Comparison of ENCODE assay signal across 27 cellular contexts in the genomic region with DNA sequence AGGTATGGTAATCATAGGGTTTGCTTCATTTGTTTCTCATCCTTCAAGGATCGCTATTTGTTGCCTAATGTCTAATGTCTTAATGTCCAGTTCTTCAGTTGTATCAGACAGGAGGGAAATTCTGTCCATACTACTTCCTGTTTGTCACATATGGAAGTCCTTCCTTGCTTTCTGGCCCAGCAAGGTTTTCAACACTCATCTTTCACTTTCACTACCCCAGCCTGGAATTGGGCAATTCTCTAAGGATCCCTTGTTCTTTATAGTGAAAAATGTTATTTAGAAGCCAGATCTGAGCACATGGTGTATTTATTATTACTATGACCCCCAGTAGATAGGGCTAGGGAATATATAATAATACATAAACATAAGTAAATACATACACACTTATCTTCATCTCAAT. TPM values are rescaled to one million over a fixed set of nuclear protein-coding genes. Genes with fewer than 3 reads are reported as not detected.
DNase-seq lines count a peak whose midpoint lies in the region; ATAC-seq, FAIRE-seq and TF ChIP-seq lines count a peak whose summit lies in the region.
"Had no signal": no experiment of that assay in that cellular context is flagged by ENCODE, and none has a peak within 500 bp of the region (broad histone marks: within the 10 kb centered on the region; RNA-seq: fewer than 3 reads in every experiment).

No MANE protein-coding gene starts in this region.

- no peaks in the 10 kb centered on the region for H3K27me3 ChIP-seq in K562 (ENCODE audit: control insufficient read depth in 2 of 2, insufficient read depth in 2 of 2, low read length in 2 of 2)
- H3K27me3 ChIP-seq in lower lobe of right lung (ENCODE audit: low read depth), result no peaks in the 10 kb centered on the region
- no peaks in the 10 kb centered on the region for H3K27me3 ChIP-seq in neural progenitor cell
- H3K27me3 ChIP-seq in dorsolateral prefrontal cortex, result no peaks in the 10 kb centered on the region
- H3K27me3 ChIP-seq: adrenal gland, cardiac muscle cell, SJCRH30 had no signal

- H3K27me3 Mint-ChIP-seq in neural progenitor cell (ENCODE audit: insufficient read depth, low read depth), result no peaks in the 10 kb centered on the region
- H3K27me3 Mint-ChIP-seq: activated CD8-positive, alpha-beta memory T cell treated with anti-CD3 and anti-CD28 coated beads, Interleukin-2, amount 10 ng/mL, durations not matched to agents 7 days and 5 days; stimulated activated naive CD8-positive, alpha-beta T cell treated with anti-CD3 and anti-CD28 coated beads, Interleukin-15, amount 100 ng/mL, for 72 hours had no signal

- POLR2A ChIA-PET in K562 (lab: Yijun Ruan, JAX), result interaction anchor here (0.5 kb wide), 1 partner anchor 185 kb away, joined by 4 read pairs; no protein-coding TSS in a partner anchor

- no peak for TF ChIP-seq RAD21 in K562 (CRISPR knock-in tag; conservative IDR thresholded peaks at IDR 0.05 in 1 of 2, IDR thresholded peaks at IDR 0.05 in 1 of 2)

- H4K20me1 ChIP-seq in K562 (replicated peaks; ENCODE audit: control insufficient read depth, insufficient read depth, low read length) (no peaks in the 10 kb centered on the region), neural progenitor cell (ENCODE audit: low read depth) (no peaks in the 10 kb centered on the region)

- DNase-seq in AG10803 (ENCODE audit: low read depth), result peak; percentile 8
- no peak for DNase-seq in GM12891 (ENCODE audit: insufficient read length, low spot score)
- DNase-seq in K562 (ENCODE audit: extremely low read depth in 1 of 4, low spot score in 3 of 4), result no peak
- DNase-seq in lower lobe of right lung, result no peak
- no peak for DNase-seq in neural progenitor cell (ENCODE audit: low spot score)
- DNase-seq in Ammon's horn (ENCODE audit: low spot score), result no peak
- no peak for DNase-seq in dorsolateral prefrontal cortex
- DNase-seq: activated CD4-positive, alpha-beta T cell treated with anti-CD3 and anti-CD28 coated beads for 48 hours; activated CD8-positive, alpha-beta memory T cell treated with anti-CD3 and anti-CD28 coated beads, Interleukin-2, amount 10 ng/mL, durations not matched to agents 7 days and 5 days; activated effector memory CD4-positive, alpha-beta T cell treated with Interleukin-2 at 50 U/mL for 16 hours; adrenal gland; COR-L47; Karpas-422; kidney glomerular epithelial cell; natural killer cell; NCI-H1417; NCI-H2107; NCI-H524 treated with DMSO at 0.1 percent for 48 hours; SJCRH30; stimulated activated CD4-positive, alpha-beta T cell treated with anti-CD3 and anti-CD28 coated beads, Interleukin-4, amount 100 ng/mL, for 24 hours; stimulated activated naive CD8-positive, alpha-beta T cell treated with anti-CD3 and anti-CD28 coated beads, Interleukin-15, amount 100 ng/mL, for 72 hours; T-helper 1 cell; trophoblast cell had no signal

- FAIRE-seq in GM12891 (lab: Jason Lieb, UNC), result peak; percentile 20
- no peak for FAIRE-seq in K562 (lab: Jason Lieb, UNC)
- FAIRE-seq: HTR-8/SVneo had no signal

- H3K79me2 ChIP-seq in K562 (ENCODE audit: control insufficient read depth, insufficient read depth, low read length) (no peaks in the 10 kb centered on the region), neural progenitor cell (ENCODE audit: low read depth) (no peaks in the 10 kb centered on the region)

- no peak for TF ChIP-seq EP300 in K562 (IDR thresholded peaks at IDR 0.05; ENCODE audit: low read length)

- intact Hi-C loops in K562 (cut with micrococcal nuclease), result no loop called here
- intact Hi-C loops in lower lobe of right lung (cut with DNase I), result no loop called here
- intact Hi-C loops in dorsolateral prefrontal cortex (cut with DNase I), result no loop called here

- H3K9ac ChIP-seq in K562 (ENCODE audit: insufficient read depth in 1 of 2, low read depth in 2 of 2, low read length in 2 of 2) (no peak overlapping the region), neural progenitor cell (no peak overlapping the region)

- H3K36me3 ChIP-seq in K562 (ENCODE audit: control insufficient read depth, insufficient read depth, low read length) (peaks cover 21% of the 10 kb centered on the region), lower lobe of right lung (peaks cover 15% of the 10 kb centered on the region), neural progenitor cell (peaks cover 5% of the 10 kb centered on the region)
- H3K36me3 ChIP-seq: SJCRH30 had no signal

- no peak overlapping the region for H3K27ac Mint-ChIP-seq in neural progenitor cell
- H3K27ac Mint-ChIP-seq: activated CD8-positive, alpha-beta memory T cell treated with anti-CD3 and anti-CD28 coated beads, Interleukin-2, amount 10 ng/mL, durations not matched to agents 7 days and 5 days; natural killer cell had no signal

- H3K4me1 Mint-ChIP-seq in neural progenitor cell, result no peaks in the 10 kb centered on the region
- H3K4me1 Mint-ChIP-seq: natural killer cell; stimulated activated naive CD8-positive, alpha-beta T cell treated with anti-CD3 and anti-CD28 coated beads, Interleukin-15, amount 100 ng/mL, for 72 hours had no signal

- H3K9me3 Mint-ChIP-seq in neural progenitor cell, result no peaks in the 10 kb centered on the region
- H3K9me3 Mint-ChIP-seq: natural killer cell; stimulated activated naive CD8-positive, alpha-beta T cell treated with anti-CD3 and anti-CD28 coated beads, Interleukin-15, amount 100 ng/mL, for 72 hours had no signal

- BruUV-seq in K562 (replicated peaks; lab: Mats Ljungman, UMichigan), result no TSS peak

- no peaks in the 10 kb centered on the region for H3F3A ChIP-seq in neural progenitor cell (ENCODE audit: low read depth)

- H3K9me1 ChIP-seq in K562 (ENCODE audit: control insufficient read depth, insufficient read depth, low read length), result no peaks in the 10 kb centered on the region

- H2AFZ ChIP-seq in K562 (ENCODE audit: low read depth, low read length) (no peak overlapping the region), neural progenitor cell (replicated peaks) (no peak overlapping the region)

- no peak for TF ChIP-seq POLR2A in GM12891 (IDR thresholded peaks at IDR 0.05; ENCODE audit: low read depth, low read length)
- no peak for TF ChIP-seq POLR2A in K562 (conservative IDR thresholded peaks at IDR 0.05)

- CTCF ChIA-PET in K562 (lab: Yijun Ruan, JAX; ENCODE audit: low intra/inter-chr PET ratio), result no interaction called here

- no peak overlapping the region for H3K27ac ChIP-seq in K562 (ENCODE audit: extremely low read depth, low read depth, low read length)
- no peak overlapping the region for H3K27ac ChIP-seq in lower lobe of right lung
- H3K27ac ChIP-seq in neural progenitor cell, result no peak overlapping the region
- no peak overlapping the region for H3K27ac ChIP-seq in dorsolateral prefrontal cortex
- H3K27ac ChIP-seq: adrenal gland, cardiac muscle cell, SJCRH30 had no signal

- TF ChIP-seq CTCF in AG10803 (conservative IDR thresholded peaks at IDR 0.05; ENCODE audit: low read length) (no peak), K562 (IDR thresholded peaks at IDR 0.05 in 2 of 3, conservative IDR thresholded peaks at IDR 0.05 in 1 of 3; ENCODE audit: insufficient read depth in 2 of 3, low read depth in 1 of 3, low read length in 3 of 3) (no peak), lower lobe of right lung (IDR thresholded peaks at IDR 0.05) (no peak), neural progenitor cell (IDR thresholded peaks at IDR 0.05) (no peak), dorsolateral prefrontal cortex (IDR thresholded peaks at IDR 0.05 in 54 of 56, conservative IDR thresholded peaks at IDR 0.05 in 2 of 56; ENCODE audit: low read depth in 1 of 56, partially characterized antibody in 56 of 56) (no peak)

- 42% methylated on average over 1 of the region's 1 CpG for WGBS in K562 (ENCODE audit: insufficient coverage, low coverage, missing lambda C conversion rate)

- H3K4me3 Mint-ChIP-seq in neural progenitor cell, result no peak overlapping the region
- H3K4me3 Mint-ChIP-seq: activated CD8-positive, alpha-beta memory T cell treated with anti-CD3 and anti-CD28 coated beads, Interleukin-2, amount 10 ng/mL, durations not matched to agents 7 days and 5 days; natural killer cell; stimulated activated naive CD8-positive, alpha-beta T cell treated with anti-CD3 and anti-CD28 coated beads, Interleukin-15, amount 100 ng/mL, for 72 hours had no signal

- in situ Hi-C loops in K562 (cut with MboI), result no loop called here

- no peaks in the 10 kb centered on the region for H3K36me3 Mint-ChIP-seq in neural progenitor cell

- H3K4me3 ChIP-seq in AG10803 (ENCODE audit: low read length), result no peak overlapping the region
- no peak overlapping the region for H3K4me3 ChIP-seq in K562
- no peak overlapping the region for H3K4me3 ChIP-seq in lower lobe of right lung
- no peak overlapping the region for H3K4me3 ChIP-seq in neural progenitor cell
- no peak overlapping the region for H3K4me3 ChIP-seq in dorsolateral prefrontal cortex
- H3K4me3 ChIP-seq: adrenal gland, cardiac muscle cell, SJCRH30, smooth muscle cell had no signal

- H3K9me3 ChIP-seq in K562 (replicated peaks; ENCODE audit: control insufficient read depth, insufficient read depth, low read depth, low read length) (no peaks in the 10 kb centered on the region), lower lobe of right lung (no peaks in the 10 kb centered on the region), neural progenitor cell (ENCODE audit: low read depth) (no peaks in the 10 kb centered on the region)
- H3K9me3 ChIP-seq: adrenal gland, SJCRH30 had no signal

- no peak for ATAC-seq in K562
- peak; percentile 40 to 63 for ATAC-seq in lower lobe of right lung
- no peak for ATAC-seq in GM19023 (IDR thresholded peaks at IDR 0.05; ENCODE audit: unreplicated experiment)
- ATAC-seq: activated CD8-positive, alpha-beta memory T cell treated with anti-CD3 and anti-CD28 coated beads, Interleukin-2, amount 10 ng/mL, durations not matched to agents 7 days and 5 days; natural killer cell; stimulated activated naive CD8-positive, alpha-beta T cell treated with anti-CD3 and anti-CD28 coated beads, Interleukin-15, amount 100 ng/mL, for 72 hours had no signal

- H3K4me1 ChIP-seq in K562 (replicated peaks in 1 of 2; ENCODE audit: control insufficient read depth in 2 of 2, insufficient read depth in 2 of 2, low read length in 2 of 2), result no peaks in the 10 kb centered on the region
- H3K4me1 ChIP-seq in lower lobe of right lung, result no peaks in the 10 kb centered on the region
- H3K4me1 ChIP-seq in neural progenitor cell, result no peaks in the 10 kb centered on the region
- H3K4me1 ChIP-seq: adrenal gland, SJCRH30 had no signal

- H3K4me2 ChIP-seq in K562 (ENCODE audit: insufficient read depth, low read length), result no peak overlapping the region
- no peak overlapping the region for H3K4me2 ChIP-seq in neural progenitor cell
- H3K4me2 ChIP-seq: smooth muscle cell had no signal

RNA-seq across cellular contexts. Expression of gene SLC35A3, which starts 50.6 kb away (rescaled TPM):
- polyA plus RNA-seq in GM12891 (2012; ENCODE audit: low read depth, missing spikeins), result 6.6 TPM
- 19.7 and 45.4 TPM in 2 replicates for total RNA-seq in K562 (2011; cell fraction: chromatin; rRNA removed; ENCODE audit: low replicate concordance)
- 10.5 and 11.8 TPM in 2 replicates for total RNA-seq in K562 (2011; cell fraction: nucleolus; rRNA removed)
- total RNA-seq in K562 (2011; cell fraction: nucleoplasm; rRNA removed), result 29.5 and 65.9 TPM in 2 replicates
- total RNA-seq in K562 (2014; rRNA removed) (10.6 and 20.2 TPM in 2 replicates), K562 (2014; rRNA removed; fragmentation: Illumina TruSeq; extraction: Trizol) (20.5 and 24.1 TPM in 2 replicates), K562 (2015; rRNA removed; fragmentation: Illumina TruSeq; extraction: Trizol) (14.6 and 16.1 TPM in 2 replicates), K562 (2021) (12.9 and 13.2 TPM in 2 replicates), lower lobe of right lung (30.6 TPM), neural progenitor cell (ENCODE audit: low replicate concordance) (22.5 and 38.9 TPM in 2 replicates), dorsolateral prefrontal cortex (10 to 100 TPM in 118 of 120 experiments, 1 to 10 TPM in 2; 8.8 to 24.9 (median 17.4) TPM)
- polyA plus RNA-seq in K562 (2011; rRNA removed) (13.3 and 21.7 TPM in 2 replicates), K562 (2014; fragmentation: Illumina TruSeq; extraction: Trizol) (8.8 and 10.9 TPM in 2 replicates), K562 (2014; fragmentation: Nextera tagmentation; extraction: Ambion mirVana) (1 to 10 TPM; 3.5 to 3.7 TPM), K562 (2014; rRNA removed) (11.7 and 14.0 TPM in 2 replicates)
- polyA plus RNA-seq in K562 (2011; cell fraction: cytosol; rRNA removed), result 3.8 and 6.1 TPM in 2 replicates
- 8.4 and 10.2 TPM in 2 replicates for polyA plus RNA-seq in K562 (2011; cell fraction: nucleus; rRNA removed)
- 10.3 and 11.7 TPM in 2 replicates for polyA plus RNA-seq in K562 (2012)
- polyA minus RNA-seq in K562 (2011; rRNA and poly(A)+ RNA removed), result 13.7 and 17.2 TPM in 2 replicates
- 4.8 and 5.4 TPM in 2 replicates for polyA minus RNA-seq in K562 (2011; cell fraction: cytosol; rRNA and poly(A)+ RNA removed)
- 11.8 and 15.4 TPM in 2 replicates for polyA minus RNA-seq in K562 (2011; cell fraction: nucleus; rRNA and poly(A)+ RNA removed)

Comparison
In these comparisons a context has a peak if more than half of its experiments do, and no peak if none do; other contexts are left out.
1. ATAC-seq: peak in lower lobe of right lung (2 of 2); none in K562 (single experiment) and GM19023 (single experiment).